ENCODE assay signal across 8 cellular contexts in genomic region chr3:141876381-141876890, GRCh38. TPM values are rescaled to one million over a fixed set of nuclear protein-coding genes. Genes with fewer than 3 reads are reported as not detected.
DNase-seq lines count a peak whose midpoint lies in the region; ATAC-seq and TF ChIP-seq lines count a peak whose summit lies in the region.

TSS of gene ATP1B3 (plus strand) at chr3:141876643. CDS start at chr3:141876802, 159 bp downstream.

- H3K4me3 Mint-ChIP-seq in CD14-positive monocyte = peak within 1 kb of the TSS; percentile 90 to 94
- H3K4me3 Mint-ChIP-seq in memory B cell = peak within 1 kb of the TSS; percentile 92

- H3K27ac ChIP-seq in effector memory CD4-positive, alpha-beta T cell (ENCODE audit: insufficient read depth, low read length, poor library complexity, severe bottlenecking) = peak within 1 kb of the TSS; percentile 89

- H3K9me3 ChIP-seq in effector memory CD4-positive, alpha-beta T cell (ENCODE audit: control insufficient read depth, low read length) = no peaks in the 10 kb centered on the region

- H3K36me3 ChIP-seq in effector memory CD4-positive, alpha-beta T cell (ENCODE audit: control insufficient read depth, insufficient read depth, low read length) = no peaks in the 10 kb centered on the region

- TF ChIP-seq CTCF in CD14-positive monocyte (IDR thresholded peaks at IDR 0.05) = no peak

- H3K4me1 ChIP-seq in effector memory CD4-positive, alpha-beta T cell (ENCODE audit: control insufficient read depth, insufficient read depth, low read length, poor library complexity, severe bottlenecking) = peaks cover 14% of the 10 kb centered on the region

- peak; percentile 73 for ATAC-seq in GM19351 (IDR thresholded peaks at IDR 0.05; ENCODE audit: unreplicated experiment)
- ATAC-seq in HG03469 (IDR thresholded peaks at IDR 0.05; ENCODE audit: unreplicated experiment) = peak; percentile 75
- ATAC-seq in memory B cell (ENCODE audit: low read depth) = peak; percentile 77

- H3K27ac Mint-ChIP-seq in CD14-positive monocyte (peak within 1 kb of the TSS; percentile 98 to 99 (median 99)), memory B cell (peak within 1 kb of the TSS; percentile 80)

- H3K9me3 Mint-ChIP-seq in CD14-positive monocyte = no peaks in the 10 kb centered on the region
- H3K9me3 Mint-ChIP-seq in memory B cell = no peaks in the 10 kb centered on the region

- peaks cover 2 to 8% of the 10 kb centered on the region in 2 donors for H3K36me3 Mint-ChIP-seq in CD14-positive monocyte
- no peaks in the 10 kb centered on the region for H3K36me3 Mint-ChIP-seq in memory B cell

- peak; percentile 71 for DNase-seq in CD14-positive monocyte (ENCODE audit: low spot score)
- DNase-seq in NCI-H774 (lab: John Stamatoyannopoulos, UW) = peak; percentile 83
- peak; percentile 58 to 70 for DNase-seq in activated CD8-positive, alpha-beta memory T cell treated with anti-CD3 and anti-CD28 coated beads for 1 hour (ENCODE audit: extremely low read depth in 1 of 2, low read depth in 1 of 2)
- DNase-seq in effector memory CD4-positive, alpha-beta T cell = peak; percentile 72 to 77 (median 75)
- peak; percentile 76 to 82 for DNase-seq in memory B cell (ENCODE audit: low spot score in 2 of 2)
- DNase-seq in stimulated activated CD8-positive, alpha-beta memory T cell treated with anti-CD3 and anti-CD28 coated beads, Interleukin-12 subunit alpha, Interleukin-12 subunit beta, amount 100 ng/mL, for 1 hour (ENCODE audit: low read depth) = peak; percentile 64

- H3K4me1 Mint-ChIP-seq in CD14-positive monocyte = peaks cover 39% of the 10 kb centered on the region
- H3K4me1 Mint-ChIP-seq in memory B cell = peaks cover 12% of the 10 kb centered on the region

- H3K27me3 Mint-ChIP-seq in CD14-positive monocyte (ENCODE audit: low read depth in 3 of 3) (peaks cover 0 to 1% (median 0%) of the 10 kb centered on the region in 3 donors), memory B cell (no peaks in the 10 kb centered on the region)

- intact Hi-C loops in CD14-positive monocyte (cut with micrococcal nuclease) = loop anchor here (5.0 kb wide), 2 partner anchors 79 to 134 kb away; no protein-coding TSS in a partner anchor

- H3K4me3 ChIP-seq in effector memory CD4-positive, alpha-beta T cell (ENCODE audit: insufficient read depth, low read depth, low read length, poor library complexity, severe bottlenecking) = peak within 1 kb of the TSS; percentile 97

- H3K27me3 ChIP-seq in effector memory CD4-positive, alpha-beta T cell (replicated peaks; ENCODE audit: control insufficient read depth, insufficient read depth, low read length, poor library complexity, severe bottlenecking) = no peaks in the 10 kb centered on the region

RNA-seq across cellular contexts. Expression of gene ATP1B3, which starts in this region (rescaled TPM):
- 100 to 1,000 TPM; 177 to 208 TPM for polyA plus RNA-seq in CD14-positive monocyte

Comparison
In these comparisons a context has a peak if more than half of its experiments do, and no peak if none do; other contexts are left out.
1. Peak in every context shown above with its lines: DNase-seq, ATAC-seq, H3K4me3 ChIP-seq and H3K27ac ChIP-seq.